In the genomic region with DNA sequence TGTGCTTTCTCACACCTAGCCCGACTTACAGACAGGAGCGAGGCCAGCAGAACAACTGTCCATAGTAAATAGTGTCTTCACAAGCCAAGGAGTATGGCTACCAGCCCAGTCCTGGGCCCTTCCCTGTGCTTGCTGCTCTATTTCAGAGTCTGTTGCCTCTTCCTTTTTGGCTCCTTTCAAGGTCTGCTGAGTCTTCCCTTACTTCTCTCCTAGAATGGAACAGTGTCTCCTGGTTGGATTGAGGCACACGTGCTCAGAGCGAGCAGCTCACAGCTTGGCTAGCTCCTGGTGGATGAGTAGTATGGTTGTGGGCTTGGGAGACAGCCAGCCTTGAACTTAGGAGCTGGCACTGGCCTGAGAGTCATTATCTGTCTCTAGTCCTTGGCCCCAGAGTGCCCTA, we compare ENCODE assay signal across 17 cellular contexts.
DNase-seq lines count a peak whose midpoint lies in the region; ATAC-seq, FAIRE-seq and TF ChIP-seq lines count a peak whose summit lies in the region.
"Had no signal": no experiment of that assay in that cellular context is flagged by ENCODE, and none has a peak within 500 bp of the region (broad histone marks: within the 10 kb centered on the region; RNA-seq: fewer than 3 reads in every experiment).

No MANE protein-coding gene starts in this region.

- H3K4me2 ChIP-seq in neuronal stem cell (ENCODE audit: insufficient read depth, low read length, poor library complexity, severe bottlenecking), result no peak overlapping the region

- no peak overlapping the region for H2BK120ac ChIP-seq in neuronal stem cell (ENCODE audit: low read depth, low read length)

- no CpG with 5 or more reads among the region's 4 CpGs for WGBS in neuronal stem cell (ENCODE audit: extremely low coverage in 2 of 2, insufficient read length in 2 of 2, insufficient replicate concordance in 1 of 2), 2 donors

- DNase-seq in M059J (ENCODE audit: low read depth), result peak; percentile 53
- DNase-seq in bronchial epithelial cell (ENCODE audit: low read depth), result no peak
- DNase-seq in neuronal stem cell (ENCODE audit: low spot score), result no peak
- no peak for DNase-seq in urothelium cell line (ENCODE audit: low spot score)
- DNase-seq in activated naive CD4-positive, alpha-beta T cell treated with anti-CD3 and anti-CD28 coated beads, Interleukin-2, amount 50 U/mL, for 72 hours (ENCODE audit: low spot score in 2 of 2), result no peak
- DNase-seq in stimulated activated CD4-positive, alpha-beta T cell treated with anti-CD3 and anti-CD28 coated beads, Interleukin-1b, Interleukin-23, amount 100 ng/mL, for 48 hours, result no peak
- DNase-seq: CD4-positive, alpha-beta memory T cell; DMS79 had no signal

- H3K4ac ChIP-seq in neuronal stem cell (ENCODE audit: low read length), result no peak overlapping the region

- no peak overlapping the region for H3K14ac ChIP-seq in neuronal stem cell (ENCODE audit: low read length)

- H3K36me3 Mint-ChIP-seq in activated naive CD4-positive, alpha-beta T cell treated with anti-CD3 and anti-CD28 coated beads, Interleukin-2, amount 50 U/mL, for 72 hours, result peaks cover 26 to 35% of the 10 kb centered on the region in 2 donors

- H3K79me1 ChIP-seq in neuronal stem cell (ENCODE audit: low read depth, low read length), result no peaks in the 10 kb centered on the region

- H2BK15ac ChIP-seq in neuronal stem cell (ENCODE audit: low read length), result no peak overlapping the region

- H2BK5ac ChIP-seq in neuronal stem cell (ENCODE audit: low read length), result no peak overlapping the region

- FAIRE-seq in bronchial epithelial cell (lab: Jason Lieb, UNC) (peak; percentile 32), urothelium cell line (lab: Jason Lieb, UNC) (no peak)
- FAIRE-seq: A204.1, GM12878, GM18507, H1, HepG2, HTR-8/SVneo had no signal

- H3K9ac ChIP-seq in neuronal stem cell (ENCODE audit: low read depth, low read length, poor library complexity), result no peak overlapping the region

- H3K9me3 Mint-ChIP-seq in activated naive CD4-positive, alpha-beta T cell treated with anti-CD3 and anti-CD28 coated beads, Interleukin-2, amount 50 U/mL, for 72 hours, result peaks cover 7 to 30% of the 10 kb centered on the region in 2 donors

- no peak overlapping the region for H3K27ac Mint-ChIP-seq in activated naive CD4-positive, alpha-beta T cell treated with anti-CD3 and anti-CD28 coated beads, Interleukin-2, amount 50 U/mL, for 72 hours
- H3K27ac Mint-ChIP-seq: B cell had no signal

- H3K23ac ChIP-seq in neuronal stem cell (ENCODE audit: low read depth, low read length, poor library complexity), result no peak overlapping the region

- peaks cover 17% of the 10 kb centered on the region in 2 donors for H3K4me1 ChIP-seq in neuronal stem cell (ENCODE audit: control insufficient read depth in 2 of 2, insufficient read depth in 1 of 2, low read depth in 1 of 2, low read length in 2 of 2)

- H3K9me3 ChIP-seq in neuronal stem cell (replicated peaks in 1 of 2; ENCODE audit: control insufficient read depth in 2 of 2, insufficient read depth in 1 of 2, low read depth in 1 of 2, low read length in 2 of 2), result peaks cover 2 to 17% of the 10 kb centered on the region in 2 donors

- H4K8ac ChIP-seq in neuronal stem cell (ENCODE audit: low read depth, low read length), result no peak overlapping the region

- no peak overlapping the region for H2BK12ac ChIP-seq in neuronal stem cell (ENCODE audit: low read length)

- H3K36me3 ChIP-seq in bronchial epithelial cell (ENCODE audit: control insufficient read depth, insufficient read depth, low read length) (no peaks in the 10 kb centered on the region), neuronal stem cell (replicated peaks in 1 of 2; ENCODE audit: control insufficient read depth in 2 of 2, insufficient read depth in 2 of 2, low read length in 2 of 2) (peaks cover 8 to 66% of the 10 kb centered on the region in 2 donors)

- no peak overlapping the region for H2AK5ac ChIP-seq in neuronal stem cell (ENCODE audit: low read depth, low read length)

- H2AFZ ChIP-seq in neuronal stem cell (ENCODE audit: low read length), result no peak overlapping the region

- no peak overlapping the region for H4K91ac ChIP-seq in neuronal stem cell (ENCODE audit: low read depth, low read length, poor library complexity)

- no peaks in the 10 kb centered on the region for H3K27me3 ChIP-seq in bronchial epithelial cell (ENCODE audit: control insufficient read depth, insufficient read depth, low read length)
- H3K27me3 ChIP-seq in neuronal stem cell (ENCODE audit: control insufficient read depth in 3 of 3, insufficient read depth in 3 of 3, low read depth in 1 of 3, low read length in 3 of 3), result no peaks in the 10 kb centered on the region

- H3K18ac ChIP-seq in neuronal stem cell (ENCODE audit: low read length), result no peak overlapping the region

- no peak for ATAC-seq in GM21526 (IDR thresholded peaks at IDR 0.05; ENCODE audit: low FRiP score, unreplicated experiment)
- no peak for ATAC-seq in activated naive CD4-positive, alpha-beta T cell treated with anti-CD3 and anti-CD28 coated beads, Interleukin-2, amount 50 U/mL, for 72 hours
- ATAC-seq: GM12878, HCT116, HepG2 had no signal

- H3K27ac ChIP-seq in neuronal stem cell (replicated peaks; ENCODE audit: low read length), result peak overlapping the region; percentile 10

- no peak for TF ChIP-seq CTCF in bronchial epithelial cell (IDR thresholded peaks at IDR 0.05; ENCODE audit: insufficient read depth, low read length, severe bottlenecking)

- H3K4me3 ChIP-seq in bronchial epithelial cell (ENCODE audit: low read depth, low read length), result no peak overlapping the region
- H3K4me3 ChIP-seq in neuronal stem cell (ENCODE audit: low read length in 2 of 2), result no peak overlapping the region
- H3K4me3 ChIP-seq: GM12878 had no signal
